In genomic region chr10:7817576-7817975, GRCh38 we compare ENCODE assay signal across 8 cellular contexts. TPM values are rescaled to one million over a fixed set of nuclear protein-coding genes. Genes with fewer than 3 reads are reported as not detected.
DNase-seq lines count a peak whose midpoint lies in the region; TF ChIP-seq lines count a peak whose summit lies in the region.

No MANE protein-coding gene starts in this region.

- H3K4me1 ChIP-seq in Loucy (ENCODE audit: insufficient read depth, low read length, poor library complexity, severe bottlenecking) (peaks cover 27% of the 10 kb centered on the region), ectodermal cell (ENCODE audit: control insufficient read depth, insufficient read depth, low read length) (no peaks in the 10 kb centered on the region)

- H3K27ac Mint-ChIP-seq in CD14-positive monocyte = peak overlapping the region in 2 of 7 donors; percentile 81 to 94

- no peak for TF ChIP-seq RAD21 in neural cell (conservative IDR thresholded peaks at IDR 0.05)

- peaks cover 5 to 15% of the 10 kb centered on the region in 2 donors for H3K36me3 Mint-ChIP-seq in CD14-positive monocyte

- H3K27ac ChIP-seq in ectodermal cell (ENCODE audit: insufficient read depth, low read depth, low read length, poor library complexity, severe bottlenecking) (no peak overlapping the region), neural cell (ENCODE audit: low read length) (no peak overlapping the region), substantia nigra (ENCODE audit: low read depth, low read length, poor library complexity, severe bottlenecking) (no peak overlapping the region)

- TF ChIP-seq EP300 in neural cell (conservative IDR thresholded peaks at IDR 0.05; ENCODE audit: poor library complexity, severe bottlenecking) = no peak

- H3K9ac ChIP-seq in Loucy (ENCODE audit: low read depth, low read length, poor library complexity, severe bottlenecking) = no peak overlapping the region
- H3K9ac ChIP-seq in neural cell (ENCODE audit: low read length) = no peak overlapping the region

- H3F3A ChIP-seq in Loucy (ENCODE audit: low read depth) (no peaks in the 10 kb centered on the region), neural cell (ENCODE audit: insufficient read depth, low read length, poor library complexity, severe bottlenecking) (no peaks in the 10 kb centered on the region)

- H3K9me2 ChIP-seq in Loucy (replicated peaks; ENCODE audit: low read depth, low read length) = no peaks in the 10 kb centered on the region
- no peaks in the 10 kb centered on the region for H3K9me2 ChIP-seq in neural cell (ENCODE audit: insufficient read depth, low read length)

- intact Hi-C loops in CD14-positive monocyte (cut with micrococcal nuclease) = no loop called here

- H3K79me2 ChIP-seq in Loucy (ENCODE audit: insufficient read depth, low read length) (peaks cover 42% of the 10 kb centered on the region), neural cell (replicated peaks; ENCODE audit: insufficient read depth, low read length) (peaks cover 17% of the 10 kb centered on the region)

- peaks cover 29% of the 10 kb centered on the region for H3K4me1 Mint-ChIP-seq in CD14-positive monocyte

- H3K27me3 ChIP-seq in Loucy (ENCODE audit: insufficient read depth, low read length, poor library complexity, severe bottlenecking) = peaks cover 13% of the 10 kb centered on the region
- peaks cover 10% of the 10 kb centered on the region for H3K27me3 ChIP-seq in ectodermal cell (ENCODE audit: control insufficient read depth, insufficient read depth, low read length, poor library complexity, severe bottlenecking)
- no peaks in the 10 kb centered on the region for H3K27me3 ChIP-seq in neural cell (ENCODE audit: insufficient read depth, low read depth, low read length)

- H3K4me2 ChIP-seq in Loucy (ENCODE audit: low read depth, low read length, poor library complexity, severe bottlenecking) (peak overlapping the region; percentile 73), neural cell (ENCODE audit: low read length) (peak overlapping the region; percentile 92)

- H4K20me1 ChIP-seq in Loucy (ENCODE audit: insufficient read depth, low read length, poor library complexity, severe bottlenecking) = peaks cover 9% of the 10 kb centered on the region
- H4K20me1 ChIP-seq in neural cell (ENCODE audit: insufficient read depth) = no peaks in the 10 kb centered on the region

- H3K4me3 ChIP-seq in Loucy (ENCODE audit: low read length, poor library complexity, severe bottlenecking) (peak overlapping the region; percentile 96), ectodermal cell (ENCODE audit: insufficient read depth, low read depth, low read length) (peak overlapping the region; percentile 86), neural cell (ENCODE audit: low read length) (peak overlapping the region; percentile 99)

- no peaks in the 10 kb centered on the region for H3K36me3 ChIP-seq in Loucy (ENCODE audit: insufficient read depth, low read length)
- H3K36me3 ChIP-seq in ectodermal cell (ENCODE audit: control insufficient read depth, insufficient read depth, low read length) = no peaks in the 10 kb centered on the region
- no peaks in the 10 kb centered on the region for H3K36me3 ChIP-seq in neural cell (ENCODE audit: insufficient read depth, low read length)

- H3K27me3 Mint-ChIP-seq in CD14-positive monocyte (ENCODE audit: low read depth in 3 of 3) = peaks cover 4 to 6% (median 5%) of the 10 kb centered on the region in 3 donors

- 19 to 20% methylated on average over 10 to 12 of the region's 12 CpGs for WGBS in ectodermal cell, 2 experiments

- H3K4me3 Mint-ChIP-seq in CD14-positive monocyte = peak overlapping the region; percentile 92 to 99

- peak overlapping the region; percentile 91 for H2AFZ ChIP-seq in Loucy (ENCODE audit: low read length)
- H2AFZ ChIP-seq in neural cell (ENCODE audit: low read depth, low read length) = no peak overlapping the region

- peaks cover 0 to 2% (median 0%) of the 10 kb centered on the region in 7 donors for H3K9me3 Mint-ChIP-seq in CD14-positive monocyte

- DNase-seq in CD14-positive monocyte (ENCODE audit: low spot score) (no peak), substantia nigra (lab: John Stamatoyannopoulos, UW) (no peak), DMS79 (lab: John Stamatoyannopoulos, UW) (no peak), GM20000 (ENCODE audit: low spot score) (no peak)
- DNase-seq in activated CD4-positive, CD25-positive, alpha-beta regulatory T cell (lab: John Stamatoyannopoulos, UW) = no peak

- TF ChIP-seq CTCF in CD14-positive monocyte (IDR thresholded peaks at IDR 0.05) (no peak), Loucy (conservative IDR thresholded peaks at IDR 0.05; ENCODE audit: low read length) (no peak), neural cell (IDR thresholded peaks at IDR 0.05; ENCODE audit: poor library complexity, severe bottlenecking) (no peak), GM20000 (IDR thresholded peaks at IDR 0.05; ENCODE audit: extremely low read depth, missing control alignments) (no peak)

- no peaks in the 10 kb centered on the region for H3K9me3 ChIP-seq in Loucy (ENCODE audit: insufficient read depth, low read depth, low read length)
- no peaks in the 10 kb centered on the region for H3K9me3 ChIP-seq in ectodermal cell (ENCODE audit: control insufficient read depth, low read length)
- H3K9me3 ChIP-seq in neural cell (ENCODE audit: low read length) = no peaks in the 10 kb centered on the region

TF ChIP-seq in neural cell, 6 proteins besides CTCF, POLR2A, EP300 and RAD21:
- TF ChIP-seq REST (IDR thresholded peaks at IDR 0.05; ENCODE audit: borderline replicate concordance) (no peak), MXI1 (conservative IDR thresholded peaks at IDR 0.05; ENCODE audit: poor library complexity, severe bottlenecking) (no peak), POLR2AphosphoS5 (IDR thresholded peaks at IDR 0.05) (no peak), TAF1 (IDR thresholded peaks at IDR 0.05; ENCODE audit: low read depth) (no peak), SMC3 (conservative IDR thresholded peaks at IDR 0.05; ENCODE audit: poor library complexity) (no peak), EZH2 (IDR thresholded peaks at IDR 0.05; ENCODE audit: borderline replicate concordance, insufficient read depth, low read length, poor library complexity, severe bottlenecking) (no peak)

RNA-seq across cellular contexts. Expression of gene TAF3, which starts 0.7 kb away (rescaled TPM):
- polyA plus RNA-seq in CD14-positive monocyte (1 to 10 TPM; 1.6 to 3.4 TPM), neural cell (1.4 and 2.0 TPM in 2 replicates)
- polyA plus RNA-seq in ectodermal cell (2013, experiment 1 of 4) = 9.5 TPM
- 9.5 TPM for polyA plus RNA-seq in ectodermal cell (2013, experiment 2 of 4)
- polyA plus RNA-seq in ectodermal cell (2013, experiment 3 of 4) = 7.7 TPM
- polyA plus RNA-seq in ectodermal cell (2013, experiment 4 of 4) = 8.7 TPM
- 6.3 and 6.7 TPM in 2 replicates for polyA minus RNA-seq in neural cell

RNA-seq across cellular contexts. Expression of gene ATP5F1C, which starts 29.6 kb away (rescaled TPM):
- polyA plus RNA-seq in CD14-positive monocyte = 100 to 1,000 TPM; 437 to 455 TPM
- polyA plus RNA-seq in ectodermal cell (2013, experiment 1 of 4) = 214 TPM
- polyA plus RNA-seq in ectodermal cell (2013, experiment 2 of 4) = 213 TPM
- polyA plus RNA-seq in ectodermal cell (2013, experiment 3 of 4) = 238 TPM
- 257 TPM for polyA plus RNA-seq in ectodermal cell (2013, experiment 4 of 4)
- 461 and 497 TPM in 2 replicates for polyA plus RNA-seq in neural cell
- polyA minus RNA-seq in neural cell = 298 and 313 TPM in 2 replicates

RNA-seq across cellular contexts. Expression of gene KIN, which starts 29.8 kb away (rescaled TPM):
- 1 to 10 TPM; 3.0 to 3.1 TPM for polyA plus RNA-seq in CD14-positive monocyte
- polyA plus RNA-seq in ectodermal cell (2013, experiment 1 of 4) = 22.6 TPM
- polyA plus RNA-seq in ectodermal cell (2013, experiment 2 of 4) = 22.1 TPM
- polyA plus RNA-seq in ectodermal cell (2013, experiment 3 of 4) = 18.9 TPM
- 20.8 TPM for polyA plus RNA-seq in ectodermal cell (2013, experiment 4 of 4)
- 22.4 and 24.4 TPM in 2 replicates for polyA plus RNA-seq in neural cell
- polyA minus RNA-seq in neural cell = 18.3 and 18.6 TPM in 2 replicates
